Comparison of ENCODE assay signal across 21 cellular contexts in genomic region chr14:95341115-95341514, GRCh38. TPM values are rescaled to one million over a fixed set of nuclear protein-coding genes. Genes with fewer than 3 reads are reported as not detected.
DNase-seq lines count a peak whose midpoint lies in the region; ATAC-seq, FAIRE-seq and TF ChIP-seq lines count a peak whose summit lies in the region.
"Had no signal": no experiment of that assay in that cellular context is flagged by ENCODE, and none has a peak within 500 bp of the region (broad histone marks: within the 10 kb centered on the region; RNA-seq: fewer than 3 reads in every experiment).

No MANE protein-coding gene starts in this region.

- H3K9ac ChIP-seq in colonic mucosa (ENCODE audit: low read depth in 2 of 2, low read length in 2 of 2) (no peak overlapping the region), liver (ENCODE audit: low read depth in 1 of 2, low read length in 2 of 2) (no peak overlapping the region)
- H3K9ac ChIP-seq: BLaER1 had no signal

- DNase-seq in cardiac septum (ENCODE audit: low spot score), result peak; percentile 64
- no peak for DNase-seq in right atrium auricular region (ENCODE audit: low spot score)
- no peak for DNase-seq in colonic mucosa
- no peak for DNase-seq in NCI-H1105 treated with DMSO at 0.1 percent for 48 hours (lab: John Stamatoyannopoulos, UW)
- no peak for DNase-seq in RCC 7860 (ENCODE audit: low spot score)
- DNase-seq in spleen, result no peak
- DNase-seq: 8988T, DND-41, GDM1, IMR-90, Kasumi-1, NCI-H1105, NCI-H1694 treated with DMSO at 0.1 percent for 48 hours, NCI-H345, NCI-H526 treated with DMSO at 0.1 percent for 48 hours had no signal

- H3K36me3 ChIP-seq in right atrium auricular region (no peaks in the 10 kb centered on the region), colonic mucosa (no peaks in the 10 kb centered on the region), liver (ENCODE audit: control insufficient read depth in 4 of 4, insufficient read depth in 3 of 4, low read depth in 1 of 4, low read length in 3 of 4) (no peaks in the 10 kb centered on the region), spleen (no peaks in the 10 kb centered on the region)
- H3K36me3 ChIP-seq: BLaER1, SJSA1 had no signal

- H3K4me3 ChIP-seq in right atrium auricular region (no peak overlapping the region), colonic mucosa (no peak overlapping the region), liver (ENCODE audit: low read depth in 1 of 3, low read length in 3 of 3) (no peak overlapping the region), spleen (no peak overlapping the region)
- H3K4me3 ChIP-seq: BLaER1, GM12878, SJSA1 had no signal

- FAIRE-seq in RCC 7860 (lab: Jason Lieb, UNC), result no peak
- FAIRE-seq: GM12878, H1 had no signal

- no peak for TF ChIP-seq CTCF in right atrium auricular region (IDR thresholded peaks at IDR 0.05)
- TF ChIP-seq CTCF in colonic mucosa (IDR thresholded peaks at IDR 0.05), result no peak
- TF ChIP-seq CTCF in liver (IDR thresholded peaks at IDR 0.05; ENCODE audit: low read depth, low read length, missing input control), result no peak
- no peak for TF ChIP-seq CTCF in spleen (IDR thresholded peaks at IDR 0.05 in 8 of 11, conservative IDR thresholded peaks at IDR 0.05 in 3 of 11)

- H3K9me3 ChIP-seq in right atrium auricular region, result no peaks in the 10 kb centered on the region
- no peaks in the 10 kb centered on the region for H3K9me3 ChIP-seq in colonic mucosa
- H3K9me3 ChIP-seq in liver (ENCODE audit: control insufficient read depth in 4 of 4, low read length in 3 of 4), result no peaks in the 10 kb centered on the region
- no peaks in the 10 kb centered on the region for H3K9me3 ChIP-seq in spleen
- H3K9me3 ChIP-seq: BLaER1, SJSA1 had no signal

- no peak for ATAC-seq in HG02852 (IDR thresholded peaks at IDR 0.05; ENCODE audit: unreplicated experiment)
- ATAC-seq: GM12878 had no signal

- no peak for TF ChIP-seq POLR2A in spleen (IDR thresholded peaks at IDR 0.05)

- intact Hi-C loops in cardiac septum (cut with DNase I), result no loop called here
- intact Hi-C loops in colonic mucosa (cut with DNase I), result no loop called here
- intact Hi-C loops in spleen (cut with DNase I; ENCODE audit: low total_unique reads), result no loop called here

- no peak overlapping the region for H3K27ac ChIP-seq in right atrium auricular region
- peak overlapping the region; percentile 75 for H3K27ac ChIP-seq in colonic mucosa
- H3K27ac ChIP-seq in liver (ENCODE audit: low read depth in 1 of 2, low read length in 2 of 2), result peak overlapping the region; percentile 66 to 84
- H3K27ac ChIP-seq in spleen, result no peak overlapping the region
- H3K27ac ChIP-seq: BLaER1, SJSA1 had no signal

- no peaks in the 10 kb centered on the region for H3K27me3 ChIP-seq in right atrium auricular region
- H3K27me3 ChIP-seq in colonic mucosa, result no peaks in the 10 kb centered on the region
- H3K27me3 ChIP-seq in liver (ENCODE audit: control insufficient read depth in 4 of 4, insufficient read depth in 4 of 4, low read length in 3 of 4), result no peaks in the 10 kb centered on the region
- peaks cover 0 to 13% (median 0%) of the 10 kb centered on the region in 7 donors for H3K27me3 ChIP-seq in spleen (replicated peaks in 1 of 7)
- H3K27me3 ChIP-seq: BLaER1, SJSA1 had no signal

- no peaks in the 10 kb centered on the region for H3K4me1 ChIP-seq in right atrium auricular region
- no peaks in the 10 kb centered on the region for H3K4me1 ChIP-seq in colonic mucosa
- peaks cover 0 to 32% (median 13%) of the 10 kb centered on the region in 4 donors for H3K4me1 ChIP-seq in liver (ENCODE audit: control insufficient read depth in 4 of 4, insufficient read depth in 4 of 4, low read length in 3 of 4)
- H3K4me1 ChIP-seq in spleen, result no peaks in the 10 kb centered on the region
- H3K4me1 ChIP-seq: BLaER1, SJSA1 had no signal

- TF ChIP-seq RAD21 in liver (IDR thresholded peaks at IDR 0.05), result no peak

- WGBS in liver, result 96% methylated on average over 1 of the region's 1 CpG
- 92 to 100% (median 95%) methylated on average over 1 of the region's 1 CpG for WGBS in spleen, 5 donors

TF ChIP-seq in liver, 16 proteins besides CTCF, POLR2A, EP300 and RAD21:
- no peak for TF ChIP-seq FOXA2 (IDR thresholded peaks at IDR 0.05)
- TF ChIP-seq FOXA1 (IDR thresholded peaks at IDR 0.05), result no peak
- TF ChIP-seq YY1 (IDR thresholded peaks at IDR 0.05), result no peak
- TF ChIP-seq HNF4A (conservative IDR thresholded peaks at IDR 0.05), result no peak
- TF ChIP-seq HNF4G (IDR thresholded peaks at IDR 0.05), result no peak
- TF ChIP-seq ATF3 (IDR thresholded peaks at IDR 0.05), result no peak
- no peak for TF ChIP-seq SP1 (IDR thresholded peaks at IDR 0.05)
- TF ChIP-seq MAX (IDR thresholded peaks at IDR 0.05), result no peak
- TF ChIP-seq, protein P1, sequence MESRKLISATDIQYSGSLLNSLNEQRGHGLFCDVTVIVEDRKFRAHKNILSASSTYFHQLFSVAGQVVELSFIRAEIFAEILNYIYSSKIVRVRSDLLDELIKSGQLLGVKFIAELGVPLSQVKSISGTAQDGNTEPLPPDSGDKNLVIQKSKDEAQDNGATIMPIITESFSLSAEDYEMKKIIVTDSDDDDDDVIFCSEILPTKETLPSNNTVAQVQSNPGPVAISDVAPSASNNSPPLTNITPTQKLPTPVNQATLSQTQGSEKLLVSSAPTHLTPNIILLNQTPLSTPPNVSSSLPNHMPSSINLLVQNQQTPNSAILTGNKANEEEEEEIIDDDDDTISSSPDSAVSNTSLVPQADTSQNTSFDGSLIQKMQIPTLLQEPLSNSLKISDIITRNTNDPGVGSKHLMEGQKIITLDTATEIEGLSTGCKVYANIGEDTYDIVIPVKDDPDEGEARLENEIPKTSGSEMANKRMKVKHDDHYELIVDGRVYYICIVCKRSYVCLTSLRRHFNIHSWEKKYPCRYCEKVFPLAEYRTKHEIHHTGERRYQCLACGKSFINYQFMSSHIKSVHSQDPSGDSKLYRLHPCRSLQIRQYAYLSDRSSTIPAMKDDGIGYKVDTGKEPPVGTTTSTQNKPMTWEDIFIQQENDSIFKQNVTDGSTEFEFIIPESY (IDR thresholded peaks at IDR 0.05), result no peak
- no peak for TF ChIP-seq JUND (IDR thresholded peaks at IDR 0.05)
- TF ChIP-seq RXRA (IDR thresholded peaks at IDR 0.05), result no peak
- no peak for TF ChIP-seq GABPA (IDR thresholded peaks at IDR 0.05 in 1 of 2, conservative IDR thresholded peaks at IDR 0.05 in 1 of 2)
- TF ChIP-seq NR2F2 (IDR thresholded peaks at IDR 0.05), result no peak
- TF ChIP-seq TAF1 (conservative IDR thresholded peaks at IDR 0.05), result no peak
- TF ChIP-seq, protein P2, sequence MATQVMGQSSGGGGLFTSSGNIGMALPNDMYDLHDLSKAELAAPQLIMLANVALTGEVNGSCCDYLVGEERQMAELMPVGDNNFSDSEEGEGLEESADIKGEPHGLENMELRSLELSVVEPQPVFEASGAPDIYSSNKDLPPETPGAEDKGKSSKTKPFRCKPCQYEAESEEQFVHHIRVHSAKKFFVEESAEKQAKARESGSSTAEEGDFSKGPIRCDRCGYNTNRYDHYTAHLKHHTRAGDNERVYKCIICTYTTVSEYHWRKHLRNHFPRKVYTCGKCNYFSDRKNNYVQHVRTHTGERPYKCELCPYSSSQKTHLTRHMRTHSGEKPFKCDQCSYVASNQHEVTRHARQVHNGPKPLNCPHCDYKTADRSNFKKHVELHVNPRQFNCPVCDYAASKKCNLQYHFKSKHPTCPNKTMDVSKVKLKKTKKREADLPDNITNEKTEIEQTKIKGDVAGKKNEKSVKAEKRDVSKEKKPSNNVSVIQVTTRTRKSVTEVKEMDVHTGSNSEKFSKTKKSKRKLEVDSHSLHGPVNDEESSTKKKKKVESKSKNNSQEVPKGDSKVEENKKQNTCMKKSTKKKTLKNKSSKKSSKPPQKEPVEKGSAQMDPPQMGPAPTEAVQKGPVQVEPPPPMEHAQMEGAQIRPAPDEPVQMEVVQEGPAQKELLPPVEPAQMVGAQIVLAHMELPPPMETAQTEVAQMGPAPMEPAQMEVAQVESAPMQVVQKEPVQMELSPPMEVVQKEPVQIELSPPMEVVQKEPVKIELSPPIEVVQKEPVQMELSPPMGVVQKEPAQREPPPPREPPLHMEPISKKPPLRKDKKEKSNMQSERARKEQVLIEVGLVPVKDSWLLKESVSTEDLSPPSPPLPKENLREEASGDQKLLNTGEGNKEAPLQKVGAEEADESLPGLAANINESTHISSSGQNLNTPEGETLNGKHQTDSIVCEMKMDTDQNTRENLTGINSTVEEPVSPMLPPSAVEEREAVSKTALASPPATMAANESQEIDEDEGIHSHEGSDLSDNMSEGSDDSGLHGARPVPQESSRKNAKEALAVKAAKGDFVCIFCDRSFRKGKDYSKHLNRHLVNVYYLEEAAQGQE (IDR thresholded peaks at IDR 0.05), result no peak
- TF ChIP-seq EGR1 (IDR thresholded peaks at IDR 0.05; ENCODE audit: low read depth in 2 of 2), result no peak

RNA-seq across cellular contexts. Expression of gene CLMN, which starts 21.4 kb away (rescaled TPM):
- total RNA-seq in cardiac septum (6.0 TPM), right atrium auricular region (1 to 10 TPM; 3.4 to 4.0 TPM), colonic mucosa (100 to 1,000 TPM; 105 to 131 TPM), liver (10 to 100 TPM in 1 of 2 donors, 1 to 10 TPM in 1; 6.0 to 40.1 TPM), spleen (10 to 100 TPM; 13.3 to 21.4 (median 16.2) TPM)
- polyA plus RNA-seq in liver (10 to 100 TPM in 1 of 2 donors, 1 to 10 TPM in 1; 8.2 to 41.1 TPM), spleen (1 to 10 TPM; 2.7 to 5.0 (median 4.7) TPM)

Comparison
In these comparisons a context has a peak if more than half of its experiments do, and no peak if none do; other contexts are left out.
1. H3K27ac ChIP-seq: peak in colonic mucosa (single experiment) and liver (2 of 2); none in right atrium auricular region (0 of 2) and spleen (0 of 8).